Comparison of ENCODE assay signal across 8 cellular contexts in the genomic region with DNA sequence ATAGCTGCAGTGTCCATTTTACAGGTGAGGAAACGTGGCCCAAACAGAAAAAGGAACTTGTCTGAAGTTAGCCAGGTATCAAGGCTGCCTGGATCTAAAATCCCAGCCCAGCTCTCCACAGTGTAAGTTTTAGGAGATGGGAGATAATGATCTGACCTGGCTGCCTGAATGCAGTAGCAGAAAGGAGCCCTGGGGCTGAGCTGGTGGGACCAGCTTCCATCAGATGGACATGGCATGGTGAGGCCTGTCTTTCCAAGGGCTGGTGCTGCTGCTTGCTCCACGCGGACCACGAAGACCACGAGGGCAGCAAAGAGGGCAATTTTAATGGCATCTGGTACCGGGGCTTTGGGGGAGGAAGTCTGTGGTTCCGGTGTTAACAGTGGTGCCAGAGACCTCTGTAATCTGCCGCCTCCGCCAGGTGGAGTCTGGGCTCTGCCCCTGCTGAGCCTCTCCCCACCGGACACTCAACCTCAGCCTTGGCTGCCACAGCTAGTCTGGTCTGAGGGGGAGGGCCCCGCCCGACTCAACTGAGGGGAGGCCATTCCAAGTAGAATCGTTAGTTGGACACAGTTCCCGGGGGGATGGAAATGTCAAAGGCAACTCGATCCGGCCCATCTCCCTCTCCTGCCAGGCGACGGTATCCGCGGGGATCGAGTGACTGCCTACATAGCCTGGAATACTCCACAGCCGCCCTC. TPM values are rescaled to one million over a fixed set of nuclear protein-coding genes. Genes with fewer than 3 reads are reported as not detected.
A peak's percentile ranks its signal among the peaks of the same experiment; 100 is the strongest.
DNase-seq lines count a peak whose midpoint lies in the region; ATAC-seq, FAIRE-seq and TF ChIP-seq lines count a peak whose summit lies in the region.

No MANE protein-coding gene starts in this region.

- H3K36me3 Mint-ChIP-seq in natural killer cell: no peaks in the 10 kb centered on the region

- H3K4me3 ChIP-seq in foreskin fibroblast (ENCODE audit: low read depth in 1 of 2, low read length in 2 of 2) (peak overlapping the region; percentile 60 to 80), uterus (peak overlapping the region; percentile 53 to 64)

- DNase-seq in Ammon's horn (ENCODE audit: low spot score): peak; percentile 54
- peak; percentile 78 for DNase-seq in GM19239 (ENCODE audit: insufficient read length, low spot score)
- DNase-seq in NCI-H510A (lab: John Stamatoyannopoulos, UW): peak; percentile 4
- peak; percentile 61 for DNase-seq in activated T-cell treated with anti-CD3 and anti-CD28 coated beads, Interleukin-2, amount 50 U/mL, for 48 hours
- peak in 1 of 2 donors; percentile 28 for DNase-seq in foreskin fibroblast
- DNase-seq in natural killer cell: peak; percentile 44
- peak; percentile 50 to 57 for DNase-seq in uterus

- H3K9me3 ChIP-seq in uterus: no peaks in the 10 kb centered on the region

- no peaks in the 10 kb centered on the region for H3K9me3 Mint-ChIP-seq in natural killer cell

- H3K4me1 Mint-ChIP-seq in natural killer cell: peaks cover 36 to 41% of the 10 kb centered on the region in 2 donors

- TF ChIP-seq POLR2A in uterus (IDR thresholded peaks at IDR 0.05): no peak

- no peaks in the 10 kb centered on the region for H3K27me3 ChIP-seq in uterus

- peak overlapping the region; percentile 64 to 66 for H3K27ac ChIP-seq in uterus

- TF ChIP-seq CTCF in foreskin fibroblast (IDR thresholded peaks at IDR 0.05; ENCODE audit: low read depth, low read length) (no peak), natural killer cell (IDR thresholded peaks at IDR 0.05) (no peak), uterus (IDR thresholded peaks at IDR 0.05) (peak in 1 of 4 experiments; percentile 15)

- H3K27me3 Mint-ChIP-seq in natural killer cell (ENCODE audit: low read depth in 2 of 2): peaks cover 0 to 4% of the 10 kb centered on the region in 2 donors

- H3K27ac Mint-ChIP-seq in natural killer cell: peak overlapping the region; percentile 58 to 82

- no peaks in the 10 kb centered on the region for H3K36me3 ChIP-seq in uterus

- FAIRE-seq in GM19239 (lab: Jason Lieb, UNC): peak; percentile 84

- peaks cover 0 to 4% of the 10 kb centered on the region in 2 donors for H3K4me1 ChIP-seq in uterus

- ATAC-seq in natural killer cell: peak; percentile 27 to 51 (median 50)
- ATAC-seq in HG03432 (IDR thresholded peaks at IDR 0.05; ENCODE audit: unreplicated experiment): no peak

- peak overlapping the region; percentile 90 for H3K4me3 Mint-ChIP-seq in natural killer cell

- intact Hi-C loops in natural killer cell (cut with micrococcal nuclease) (loop anchor here (1.0 to 10.0 kb wide), 4 partner anchors 47 to 559 kb away; a partner anchor contains a TSS), uterus (cut with DNase I; ENCODE audit: low total_unique reads) (no loop called here)

RNA-seq across cellular contexts. Expression of a gene that starts 0.7 kb away (rescaled TPM):
- under 1 TPM; 0.58 to 0.93 (median 0.92) TPM for total RNA-seq in natural killer cell
- 1 to 10 TPM in 3 of 4 donors, under 1 TPM in 1; under 0.01 to 6.6 (median 2.3) TPM for total RNA-seq in uterus

RNA-seq across cellular contexts. Expression of a gene that starts 46.7 kb away (rescaled TPM):
- total RNA-seq in natural killer cell (10 to 100 TPM in 1 of 3 donors, 1 to 10 TPM in 2; 8.5 to 15.7 (median 9.4) TPM), uterus (10 to 100 TPM in 3 of 4 donors, 1 to 10 TPM in 1; 7.6 to 24.6 (median 20.2) TPM)

RNA-seq across cellular contexts. Expression of a gene that starts 47.0 kb away (rescaled TPM):
- total RNA-seq in natural killer cell (under 1 TPM; 0.28 to 0.50 (median 0.30) TPM), uterus (1 to 10 TPM; 1.2 to 6.1 (median 1.5) TPM)
